In genomic region chr19:50147462-50148423, GRCh38 we compare ENCODE assay signal across 8 cellular contexts. TPM values are rescaled to one million over a fixed set of nuclear protein-coding genes. Genes with fewer than 3 reads are reported as not detected.
DNase-seq lines count a peak whose midpoint lies in the region; ATAC-seq and TF ChIP-seq lines count a peak whose summit lies in the region.

No MANE protein-coding gene starts in this region.

- H3K36me3 ChIP-seq in BLaER1 treated with 17β-estradiol and CSF1 and Interleukin-3, amounts not matched to agents 10 nM and 100 nM = no peaks in the 10 kb centered on the region
- H3K36me3 ChIP-seq in lung (ENCODE audit: control insufficient read depth in 2 of 2, insufficient read depth in 2 of 2, low read length in 2 of 2) = no peaks in the 10 kb centered on the region

- H3K4me1 ChIP-seq in BLaER1 treated with 17β-estradiol and CSF1 and Interleukin-3, amounts not matched to agents 10 nM and 100 nM = peaks cover 0 to 10% (median 4%) of the 10 kb centered on the region in 10 experiments; a peak in 6 of 20 replicates
- H3K4me1 ChIP-seq in lung (ENCODE audit: control insufficient read depth in 2 of 2, insufficient read depth in 2 of 2, low read length in 2 of 2) = no peaks in the 10 kb centered on the region

- WGBS in lung, 2 donors = 0 to 1% methylated on average over 49 to 52 of the region's 52 CpGs

- H3K4me3 ChIP-seq in BLaER1 treated with 17β-estradiol and CSF1 and Interleukin-3, amounts not matched to agents 10 nM and 100 nM = peak overlapping the region; percentile 54 to 77 (median 68)
- H3K4me3 ChIP-seq in lung = peak overlapping the region; percentile 58

- H3K4me2 ChIP-seq in BLaER1 treated with 17β-estradiol and CSF1 and Interleukin-3, amounts not matched to agents 10 nM and 100 nM = peak overlapping the region; percentile 15 to 73 (median 59); a peak in 20 of 22 replicates

- H3K27me3 ChIP-seq in BLaER1 treated with 17β-estradiol and CSF1 and Interleukin-3, amounts not matched to agents 10 nM and 100 nM = no peaks in the 10 kb centered on the region
- H3K27me3 ChIP-seq in lung (ENCODE audit: control insufficient read depth, insufficient read depth) = no peaks in the 10 kb centered on the region

- no peaks in the 10 kb centered on the region for H4K20me1 ChIP-seq in BLaER1 treated with 17β-estradiol and CSF1 and Interleukin-3, amounts not matched to agents 10 nM and 100 nM

- peak; percentile 73 for ATAC-seq in HG02798 (IDR thresholded peaks at IDR 0.05; ENCODE audit: poor library complexity, unreplicated experiment)
- ATAC-seq in lung (ENCODE audit: insufficient read depth, low FRiP score) = peak; percentile 89
- ATAC-seq in GM18511 (IDR thresholded peaks at IDR 0.05; ENCODE audit: unreplicated experiment) = no peak

- peak; percentile 48 for TF ChIP-seq CTCF in lung (IDR thresholded peaks at IDR 0.05; ENCODE audit: control extremely low read depth, extremely low read depth)

- peak; percentile 95 for DNase-seq in NCI-H748 (lab: John Stamatoyannopoulos, UW; ENCODE audit: unreplicated experiment)
- peak; percentile 89 for DNase-seq in activated CD8-positive, alpha-beta memory T cell treated with anti-CD3 and anti-CD28 coated beads for 24 hours
- DNase-seq in effector CD4-positive, alpha-beta T cell = peak; percentile 57
- peak; percentile 90 for DNase-seq in lung (ENCODE audit: low spot score)
- DNase-seq in stimulated activated CD4-positive, alpha-beta T cell treated with anti-CD3 and anti-CD28 coated beads, Interleukin-4, amount 100 ng/mL, for 48 hours (ENCODE audit: low read depth in 2 of 2) = peak; percentile 51 to 62

- H3K9me3 ChIP-seq in BLaER1 treated with 17β-estradiol and CSF1 and Interleukin-3, amounts not matched to agents 10 nM and 100 nM (replicated peaks in 1 of 11) = peaks cover 0 to 10% (median 0%) of the 10 kb centered on the region in 11 experiments; a peak in 4 of 22 replicates
- no peaks in the 10 kb centered on the region for H3K9me3 ChIP-seq in lung (ENCODE audit: control insufficient read depth in 2 of 2, insufficient read depth in 1 of 2, low read length in 1 of 2)

- peak overlapping the region; percentile 65 to 80 (median 75) for H3K9ac ChIP-seq in BLaER1 treated with 17β-estradiol and CSF1 and Interleukin-3, amounts not matched to agents 10 nM and 100 nM

- H3K27ac ChIP-seq in BLaER1 treated with 17β-estradiol and CSF1 and Interleukin-3, amounts not matched to agents 10 nM and 100 nM = peak overlapping the region in 10 of 11 experiments; percentile 51 to 79 (median 68); a peak in 20 of 22 replicates
- H3K27ac ChIP-seq in lung (ENCODE audit: low read depth in 1 of 2, low read length in 1 of 2) = peak overlapping the region; percentile 58 to 66

RNA-seq across cellular contexts. Expression of gene IZUMO2, which starts 15.3 kb away (rescaled TPM):
- total RNA-seq in lung = under 1 TPM in 1 of 2 donors, not detected in 1; 0.46 TPM
- polyA plus RNA-seq in lung = under 1 TPM in 1 of 2 donors, not detected in 1; 0.18 TPM

RNA-seq across cellular contexts. Expression of gene MYH14, which starts 55.7 kb away (rescaled TPM):
- 100 to 1,000 TPM in 1 of 2 donors, 10 to 100 TPM in 1; 55.3 to 142 TPM for total RNA-seq in lung
- 100 to 1,000 TPM in 1 of 2 donors, 10 to 100 TPM in 1; 48.3 to 159 TPM for polyA plus RNA-seq in lung
